In genomic region chr6:31797607-31798006, GRCh38 we compare ENCODE assay signal across 1 cellular context.
TF ChIP-seq lines count a peak whose summit lies in the region.

No MANE protein-coding gene starts in this region.

TF ChIP-seq in HepG2, 621 proteins besides CTCF, POLR2A, EP300 and RAD21:
- 0 out of 2 replicates have a peak, but pooled peaks have one; percentile 13 for TF ChIP-seq RBFOX2 (IDR thresholded peaks at IDR 0.05; ENCODE audit: low read depth, low read length)
- no peak for TF ChIP-seq HDAC2 (CRISPR knock-in tag; IDR thresholded peaks at IDR 0.05)
